ENCODE assay signal across 8 cellular contexts in the genomic region with DNA sequence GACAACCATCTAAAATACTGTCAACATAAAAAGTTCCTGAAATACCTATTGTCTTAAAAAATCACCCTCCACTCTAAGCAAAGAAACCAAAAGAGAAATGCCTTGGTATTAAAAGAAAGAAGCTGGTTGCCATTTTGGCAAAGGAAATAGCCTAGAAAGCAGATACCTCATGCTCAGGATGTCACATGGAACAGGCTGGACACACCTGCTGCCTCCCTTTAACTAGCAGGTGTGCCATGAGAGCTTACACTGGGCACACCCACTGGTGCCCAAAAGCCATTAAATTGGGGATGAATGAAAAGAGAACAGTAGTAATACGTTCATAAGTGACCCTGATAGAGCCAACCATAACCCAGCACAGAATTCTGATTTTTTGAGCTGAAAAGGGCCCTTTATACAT. TPM values are rescaled to one million over a fixed set of nuclear protein-coding genes. Genes with fewer than 3 reads are reported as not detected.
A peak's percentile ranks its signal among the peaks of the same experiment; 100 is the strongest.
DNase-seq lines count a peak whose midpoint lies in the region; ATAC-seq and TF ChIP-seq lines count a peak whose summit lies in the region.

No MANE protein-coding gene starts in this region.

- intact Hi-C loops in posterior vena cava (cut with DNase I) (loop anchor here in 1 of 2 donors (10.0 kb wide), 1 partner anchor 95 kb away; no protein-coding TSS in a partner anchor), uterus (cut with DNase I; ENCODE audit: low total_unique reads) (no loop called here)

- no peaks in the 10 kb centered on the region for H3K36me3 ChIP-seq in uterus
- H3K36me3 ChIP-seq in H7 (replicated peaks; ENCODE audit: control insufficient read depth, insufficient read depth, low read length), result no peaks in the 10 kb centered on the region

- no peaks in the 10 kb centered on the region for H3K4me1 ChIP-seq in uterus

- no peak for TF ChIP-seq CTCF in GM12864 (IDR thresholded peaks at IDR 0.05; ENCODE audit: low read depth, low read length, missing control alignments)
- TF ChIP-seq CTCF in coronary artery (IDR thresholded peaks at IDR 0.05), result no peak
- no peak for TF ChIP-seq CTCF in uterus (IDR thresholded peaks at IDR 0.05)

- DNase-seq in GM12864 (ENCODE audit: low read depth) (no peak), NCI-H2171 treated with DMSO at 0.1 percent for 48 hours (lab: John Stamatoyannopoulos, UW) (peak; percentile 75), coronary artery (ENCODE audit: low spot score) (no peak), posterior vena cava (ENCODE audit: low spot score) (peak; percentile 5), uterus (no peak), H7 (no peak)
- no peak for DNase-seq in stimulated activated CD4-positive, alpha-beta T cell treated with anti-CD3 and anti-CD28 coated beads, Interleukin-4, amount 100 ng/mL, for 4 hours

- no peak for TF ChIP-seq POLR2A in uterus (IDR thresholded peaks at IDR 0.05)

- no peak overlapping the region for H3K27ac ChIP-seq in coronary artery
- H3K27ac ChIP-seq in uterus, result no peak overlapping the region

- H3K27me3 ChIP-seq in uterus, result no peaks in the 10 kb centered on the region
- peaks cover 6% of the 10 kb centered on the region for H3K27me3 ChIP-seq in H7 (ENCODE audit: control insufficient read depth, insufficient read depth, low read length)

- H3K9me3 ChIP-seq in uterus, result no peaks in the 10 kb centered on the region

- no peak for ATAC-seq in GM21528 (IDR thresholded peaks at IDR 0.05; ENCODE audit: low FRiP score, unreplicated experiment)

- H3K4me3 ChIP-seq in GM12864 (ENCODE audit: low read depth, low read length), result peak overlapping the region; percentile 76
- H3K4me3 ChIP-seq in coronary artery, result peak overlapping the region; percentile 98
- H3K4me3 ChIP-seq in uterus, result peak overlapping the region in 1 of 2 donors; percentile 92
- no peak overlapping the region for H3K4me3 ChIP-seq in H7 (ENCODE audit: insufficient read depth, low read depth, low read length)

RNA-seq across cellular contexts. Expression of a gene that starts 1.5 kb away (rescaled TPM):
- total RNA-seq in posterior vena cava (10 to 100 TPM; 21.4 to 23.2 TPM), uterus (10 to 100 TPM in 3 of 4 donors, 1 to 10 TPM in 1; 6.2 to 41.4 (median 26.6) TPM)
- total RNA-seq in H7 (2014; rRNA removed; shearing (Covaris generic)), result 5.9 TPM in 2 replicates

Comparison
In these comparisons a context has a peak if more than half of its experiments do, and no peak if none do; other contexts are left out.
1. DNase-seq: peak in NCI-H2171 treated with DMSO at 0.1 percent for 48 hours (single experiment) and posterior vena cava (single experiment); none in GM12864 (single experiment), coronary artery (single experiment), uterus (0 of 2), H7 (single experiment) and stimulated activated CD4-positive, alpha-beta T cell treated with anti-CD3 and anti-CD28 coated beads, Interleukin-4, amount 100 ng/mL, for 4 hours (0 of 2).